In the genomic region with DNA sequence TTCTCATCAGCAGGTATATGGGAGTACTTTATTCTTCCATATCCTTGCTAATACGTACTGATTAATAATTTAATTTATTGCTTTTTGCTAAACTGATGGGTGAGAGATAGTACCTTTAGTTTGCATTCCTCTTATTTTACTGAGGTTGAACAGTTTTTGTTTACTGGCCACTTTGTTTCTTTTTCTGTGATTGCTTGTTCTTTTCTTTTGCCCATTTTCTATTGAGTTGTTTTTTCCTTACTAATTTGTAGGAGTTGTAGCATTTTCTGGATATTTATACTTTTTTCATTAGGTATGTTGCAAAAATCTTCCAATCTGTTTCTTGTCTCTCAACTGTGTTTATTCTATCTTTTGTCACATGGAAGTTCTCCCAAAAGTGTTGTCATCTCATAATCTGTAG, we compare ENCODE assay signal across 1 cellular context.
TF ChIP-seq lines count a peak whose summit lies in the region.

No MANE protein-coding gene starts in this region.

TF ChIP-seq in WTC11, 78 proteins besides CTCF, POLR2A, EP300 and RAD21 (continued from another document):
- TF ChIP-seq ZNF219 (CRISPR knock-in tag; IDR thresholded peaks at IDR 0.05; ENCODE audit: borderline replicate concordance): no peak
- no peak for TF ChIP-seq IRF2 (CRISPR knock-in tag; IDR thresholded peaks at IDR 0.05; ENCODE audit: borderline replicate concordance, low read depth)
- no peak for TF ChIP-seq CBFB (CRISPR knock-in tag; IDR thresholded peaks at IDR 0.05; ENCODE audit: low read depth)
- TF ChIP-seq ARID4B (CRISPR knock-in tag; IDR thresholded peaks at IDR 0.05; ENCODE audit: borderline replicate concordance): no peak
- TF ChIP-seq, protein P1, sequence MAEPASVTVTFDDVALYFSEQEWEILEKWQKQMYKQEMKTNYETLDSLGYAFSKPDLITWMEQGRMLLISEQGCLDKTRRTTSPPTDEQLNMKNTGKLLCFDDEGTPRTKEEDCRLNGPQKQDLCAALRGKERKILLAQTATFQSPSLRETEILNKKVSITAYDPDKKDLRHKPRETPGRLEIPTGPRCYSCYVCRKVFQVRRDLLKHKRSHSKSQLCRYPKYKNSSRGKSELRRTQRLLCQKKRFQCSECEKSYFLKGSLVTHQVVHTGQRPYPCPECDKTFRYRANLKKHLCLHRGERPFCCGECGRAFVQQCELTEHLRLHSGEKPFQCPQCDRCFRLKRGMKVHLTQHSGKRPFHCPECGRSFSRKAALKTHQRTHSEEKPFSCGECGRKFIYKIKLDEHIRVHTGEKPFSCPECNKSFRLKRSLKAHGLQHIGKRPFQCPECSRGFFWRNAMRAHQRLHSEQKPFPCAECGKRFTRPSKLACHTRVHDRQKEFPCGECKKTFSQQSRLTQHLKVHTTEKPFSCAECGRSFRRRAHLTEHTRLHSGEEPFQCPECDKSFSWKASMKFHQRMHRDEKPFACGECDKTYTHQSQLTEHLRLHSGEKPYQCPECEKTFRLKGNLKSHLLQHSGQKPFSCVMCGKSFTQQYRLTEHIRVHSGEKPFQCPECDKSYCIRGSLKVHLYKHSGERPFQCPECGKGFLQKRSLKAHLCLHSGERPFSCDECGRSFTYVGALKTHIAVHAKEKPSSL (CRISPR knock-in tag; conservative IDR thresholded peaks at IDR 0.05): no peak
- no peak for TF ChIP-seq ZBTB21 (CRISPR knock-in tag; IDR thresholded peaks at IDR 0.05; ENCODE audit: borderline replicate concordance)
- TF ChIP-seq, protein P2, sequence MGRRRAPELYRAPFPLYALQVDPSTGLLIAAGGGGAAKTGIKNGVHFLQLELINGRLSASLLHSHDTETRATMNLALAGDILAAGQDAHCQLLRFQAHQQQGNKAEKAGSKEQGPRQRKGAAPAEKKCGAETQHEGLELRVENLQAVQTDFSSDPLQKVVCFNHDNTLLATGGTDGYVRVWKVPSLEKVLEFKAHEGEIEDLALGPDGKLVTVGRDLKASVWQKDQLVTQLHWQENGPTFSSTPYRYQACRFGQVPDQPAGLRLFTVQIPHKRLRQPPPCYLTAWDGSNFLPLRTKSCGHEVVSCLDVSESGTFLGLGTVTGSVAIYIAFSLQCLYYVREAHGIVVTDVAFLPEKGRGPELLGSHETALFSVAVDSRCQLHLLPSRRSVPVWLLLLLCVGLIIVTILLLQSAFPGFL (CRISPR knock-in tag; IDR thresholded peaks at IDR 0.05; ENCODE audit: borderline replicate concordance): no peak
